Comparison of ENCODE assay signal across 8 cellular contexts in the genomic region with DNA sequence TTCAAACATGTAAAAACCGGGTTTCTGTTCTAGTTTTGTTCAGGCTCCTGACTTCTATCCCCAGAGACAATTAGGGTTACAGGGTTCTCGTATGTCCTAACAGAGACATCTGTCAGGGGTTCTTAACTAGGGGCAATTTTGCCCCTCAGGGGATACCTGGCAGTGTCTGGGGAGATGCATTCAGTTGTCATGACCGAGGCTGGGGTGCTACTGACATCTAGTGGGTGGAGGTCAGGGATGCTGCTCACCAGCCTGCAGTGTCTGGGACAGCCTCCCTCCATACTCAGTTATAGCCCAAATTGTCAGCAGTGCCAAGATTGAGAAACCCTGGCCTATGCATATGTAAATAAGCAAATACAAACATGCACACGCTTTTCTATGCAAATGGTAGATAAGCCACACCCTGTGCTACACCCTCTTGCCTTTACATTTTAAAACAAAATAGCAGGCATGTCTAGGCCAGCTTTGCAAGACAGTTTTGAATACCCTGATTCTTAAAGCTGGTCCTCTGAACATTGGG. TPM values are rescaled to one million over a fixed set of nuclear protein-coding genes. Genes with fewer than 3 reads are reported as not detected.
DNase-seq lines count a peak whose midpoint lies in the region; ATAC-seq and TF ChIP-seq lines count a peak whose summit lies in the region.

No MANE protein-coding gene starts in this region.

- no peak overlapping the region for H3K14ac ChIP-seq in neuronal stem cell (ENCODE audit: low read length)

- WGBS in mesendoderm (ENCODE audit: extremely low coverage, insufficient coverage, low lambda C conversion rate) = no CpG with 5 or more reads among the region's 4 CpGs
- WGBS in neuronal stem cell (ENCODE audit: extremely low coverage in 2 of 2, insufficient read length in 2 of 2, insufficient replicate concordance in 1 of 2), 2 donors = no CpG with 5 or more reads among the region's 4 CpGs

- H3K23ac ChIP-seq in mesendoderm (ENCODE audit: low read length) (no peak overlapping the region), neuronal stem cell (ENCODE audit: low read depth, low read length, poor library complexity) (no peak overlapping the region)

- TF ChIP-seq CTCF in GM23338 (conservative IDR thresholded peaks at IDR 0.05; ENCODE audit: low read depth in 2 of 2) = peak; percentile 65 to 82
- peak; percentile 52 for TF ChIP-seq CTCF in Loucy (conservative IDR thresholded peaks at IDR 0.05; ENCODE audit: low read length)

- H2BK5ac ChIP-seq in mesendoderm (ENCODE audit: low read length) (no peak overlapping the region), neuronal stem cell (ENCODE audit: low read length) (no peak overlapping the region)

- H3K9me2 ChIP-seq in GM23338 (ENCODE audit: insufficient read depth) (no peaks in the 10 kb centered on the region), Loucy (replicated peaks; ENCODE audit: low read depth, low read length) (no peaks in the 10 kb centered on the region)

- intact Hi-C loops in activated CD4-positive, alpha-beta T cell treated with anti-CD3 and anti-CD28 coated beads for 36 hours (cut with DNase I, micrococcal nuclease) = no loop called here

- peaks cover 40% of the 10 kb centered on the region for H3K36me3 Mint-ChIP-seq in activated CD4-positive, alpha-beta T cell treated with anti-CD3 and anti-CD28 coated beads for 36 hours (ENCODE audit: low read depth)
- no peaks in the 10 kb centered on the region for H3K36me3 Mint-ChIP-seq in GM23338 (ENCODE audit: low read depth)

- H3K4me2 ChIP-seq in GM23338 = no peak overlapping the region
- no peak overlapping the region for H3K4me2 ChIP-seq in Loucy (ENCODE audit: low read depth, low read length, poor library complexity, severe bottlenecking)
- H3K4me2 ChIP-seq in mesendoderm (ENCODE audit: low read length) = no peak overlapping the region
- H3K4me2 ChIP-seq in neuronal stem cell (ENCODE audit: insufficient read depth, low read length, poor library complexity, severe bottlenecking) = no peak overlapping the region

- H2BK12ac ChIP-seq in neuronal stem cell (ENCODE audit: low read length) = no peak overlapping the region

- H3K27me3 ChIP-seq in GM23338 (ENCODE audit: insufficient read depth) (no peaks in the 10 kb centered on the region), Loucy (ENCODE audit: insufficient read depth, low read length, poor library complexity, severe bottlenecking) (no peaks in the 10 kb centered on the region), mesendoderm (ENCODE audit: insufficient read depth, low read length, poor library complexity) (no peaks in the 10 kb centered on the region), neuronal stem cell (ENCODE audit: control insufficient read depth in 3 of 3, insufficient read depth in 3 of 3, low read depth in 1 of 3, low read length in 3 of 3) (no peaks in the 10 kb centered on the region)

- H3F3A ChIP-seq in GM23338 (replicated peaks; ENCODE audit: low read depth) (0 out of 2 replicates have a peak, but pooled peaks cover 5% of the 10 kb centered on the region), Loucy (ENCODE audit: low read depth) (no peaks in the 10 kb centered on the region)

- no peaks in the 10 kb centered on the region for H3K9me3 ChIP-seq in Loucy (ENCODE audit: insufficient read depth, low read depth, low read length)
- no peaks in the 10 kb centered on the region for H3K9me3 ChIP-seq in neuronal stem cell (replicated peaks in 1 of 2; ENCODE audit: control insufficient read depth in 2 of 2, insufficient read depth in 1 of 2, low read depth in 1 of 2, low read length in 2 of 2)

- no peak overlapping the region for H3K56ac ChIP-seq in mesendoderm (ENCODE audit: low read length)

- H3K36me3 ChIP-seq in GM23338 (ENCODE audit: insufficient read depth) (no peaks in the 10 kb centered on the region; the same call in 1 of the 2 replicates), Loucy (ENCODE audit: insufficient read depth, low read length) (no peaks in the 10 kb centered on the region; the same call in 1 of the 2 replicates), mesendoderm (ENCODE audit: control insufficient read depth, insufficient read depth, low read length) (no peaks in the 10 kb centered on the region), neuronal stem cell (replicated peaks in 1 of 2; ENCODE audit: control insufficient read depth in 2 of 2, insufficient read depth in 2 of 2, low read length in 2 of 2) (peaks cover 1 to 46% of the 10 kb centered on the region in 2 donors)

- H3K4ac ChIP-seq in mesendoderm (ENCODE audit: low read depth, low read length) = no peak overlapping the region
- no peak overlapping the region for H3K4ac ChIP-seq in neuronal stem cell (ENCODE audit: low read length)

- H3K4me1 ChIP-seq in GM23338 (ENCODE audit: insufficient read depth) (no peaks in the 10 kb centered on the region), Loucy (ENCODE audit: insufficient read depth, low read length, poor library complexity, severe bottlenecking) (no peaks in the 10 kb centered on the region), mesendoderm (ENCODE audit: control insufficient read depth, low read depth, low read length) (no peaks in the 10 kb centered on the region), neuronal stem cell (ENCODE audit: control insufficient read depth in 2 of 2, insufficient read depth in 1 of 2, low read depth in 1 of 2, low read length in 2 of 2) (peaks cover 24 to 33% of the 10 kb centered on the region in 2 donors)

- POLR2A ChIA-PET in activated CD4-positive, alpha-beta T cell treated with anti-CD3 and anti-CD28 coated beads for 36 hours (lab: Charles Lee) = interaction anchor here (1.7 kb wide), 1 partner anchor 272 kb away, joined by 4 read pairs; no protein-coding TSS in a partner anchor

- H3K4me3 Mint-ChIP-seq in activated CD4-positive, alpha-beta T cell treated with anti-CD3 and anti-CD28 coated beads for 36 hours = peak overlapping the region; percentile 38
- H3K4me3 Mint-ChIP-seq in GM23338 = no peak overlapping the region

- no peaks in the 10 kb centered on the region for H3K27me3 Mint-ChIP-seq in activated CD4-positive, alpha-beta T cell treated with anti-CD3 and anti-CD28 coated beads for 36 hours
- peaks cover 2% of the 10 kb centered on the region for H3K27me3 Mint-ChIP-seq in GM23338 (ENCODE audit: insufficient read depth, low read depth, poor library complexity)

- H3K9me3 Mint-ChIP-seq in activated CD4-positive, alpha-beta T cell treated with anti-CD3 and anti-CD28 coated beads for 36 hours (ENCODE audit: low read depth) = no peaks in the 10 kb centered on the region
- no peaks in the 10 kb centered on the region for H3K9me3 Mint-ChIP-seq in GM23338

- peaks cover 41% of the 10 kb centered on the region for H3K4me1 Mint-ChIP-seq in activated CD4-positive, alpha-beta T cell treated with anti-CD3 and anti-CD28 coated beads for 36 hours
- H3K4me1 Mint-ChIP-seq in GM23338 = peaks cover 11% of the 10 kb centered on the region

- no peak overlapping the region for H2AK5ac ChIP-seq in mesendoderm (ENCODE audit: low read length)
- no peak overlapping the region for H2AK5ac ChIP-seq in neuronal stem cell (ENCODE audit: low read depth, low read length)

- DNase-seq in activated CD4-positive, alpha-beta T cell treated with anti-CD3 and anti-CD28 coated beads for 36 hours = peak; percentile 76
- DNase-seq in activated CD4-positive, alpha-beta T cell treated with anti-CD3 and anti-CD28 coated beads for 1 hour = no peak
- peak; percentile 73 for DNase-seq in GM23338 (ENCODE audit: low spot score)
- peak; percentile 59 to 70 for DNase-seq in activated CD4-positive, alpha-beta T cell treated with anti-CD3 and anti-CD28 coated beads, Interleukin-2, amount 50 U/mL, for 48 hours
- peak; percentile 65 for DNase-seq in mesendoderm
- DNase-seq in neuronal stem cell (ENCODE audit: low spot score) = no peak
- no peak for DNase-seq in UCSD-AML1 (lab: John Stamatoyannopoulos, UW; ENCODE audit: unreplicated experiment)

- H3K79me1 ChIP-seq in mesendoderm (ENCODE audit: low read length) = no peaks in the 10 kb centered on the region
- no peaks in the 10 kb centered on the region for H3K79me1 ChIP-seq in neuronal stem cell (ENCODE audit: low read depth, low read length)

- H4K8ac ChIP-seq in mesendoderm (ENCODE audit: low read depth, low read length) = no peak overlapping the region
- no peak overlapping the region for H4K8ac ChIP-seq in neuronal stem cell (ENCODE audit: low read depth, low read length)

- H3K27ac ChIP-seq in GM23338 (ENCODE audit: low read depth) (no peak overlapping the region), mesendoderm (ENCODE audit: low read depth, low read length) (no peak overlapping the region), neuronal stem cell (replicated peaks; ENCODE audit: low read length) (no peak overlapping the region)

- H3K9ac ChIP-seq in Loucy (ENCODE audit: low read depth, low read length, poor library complexity, severe bottlenecking) (no peak overlapping the region), mesendoderm (ENCODE audit: low read length) (no peak overlapping the region), neuronal stem cell (ENCODE audit: low read depth, low read length, poor library complexity) (no peak overlapping the region)

- H2BK15ac ChIP-seq in mesendoderm (replicated peaks; ENCODE audit: low read depth) = no peak overlapping the region
- no peak overlapping the region for H2BK15ac ChIP-seq in neuronal stem cell (ENCODE audit: low read length)

- H2AFZ ChIP-seq in GM23338 (no peak overlapping the region), Loucy (ENCODE audit: low read length) (no peak overlapping the region), neuronal stem cell (ENCODE audit: low read length) (no peak overlapping the region)

- H2BK120ac ChIP-seq in mesendoderm (ENCODE audit: low read depth, low read length) (no peak overlapping the region), neuronal stem cell (ENCODE audit: low read depth, low read length) (no peak overlapping the region)

- H3K79me2 ChIP-seq in GM23338 (replicated peaks; ENCODE audit: insufficient read depth) = no peaks in the 10 kb centered on the region
- H3K79me2 ChIP-seq in Loucy (ENCODE audit: insufficient read depth, low read length) = no peaks in the 10 kb centered on the region
- H3K79me2 ChIP-seq in mesendoderm (ENCODE audit: control insufficient read depth, insufficient read depth, low read length) = no peaks in the 10 kb centered on the region

- H3K4me3 ChIP-seq in GM23338 (no peak overlapping the region), Loucy (ENCODE audit: low read length, poor library complexity, severe bottlenecking) (no peak overlapping the region), mesendoderm (ENCODE audit: low read length) (no peak overlapping the region), neuronal stem cell (ENCODE audit: low read length in 2 of 2) (no peak overlapping the region)

- CTCF ChIA-PET in activated CD4-positive, alpha-beta T cell treated with anti-CD3 and anti-CD28 coated beads for 36 hours (lab: Charles Lee) = interaction anchor here (0.6 to 3.2 kb wide), 5 partner anchors 11 to 152 kb away, joined by 3 to 20 read pairs (median 14); no protein-coding TSS in a partner anchor

- no peak overlapping the region for H4K91ac ChIP-seq in neuronal stem cell (ENCODE audit: low read depth, low read length, poor library complexity)

- H4K20me1 ChIP-seq in GM23338 (replicated peaks; ENCODE audit: insufficient read depth) (no peaks in the 10 kb centered on the region), Loucy (ENCODE audit: insufficient read depth, low read length, poor library complexity, severe bottlenecking) (no peaks in the 10 kb centered on the region)

- ATAC-seq in activated CD4-positive, alpha-beta T cell treated with anti-CD3 and anti-CD28 coated beads for 36 hours = peak; percentile 79
- peak; percentile 96 for ATAC-seq in GM23338

- no peak overlapping the region for H4K5ac ChIP-seq in mesendoderm (ENCODE audit: low read length)

- peak overlapping the region; percentile 3 for H3K27ac Mint-ChIP-seq in activated CD4-positive, alpha-beta T cell treated with anti-CD3 and anti-CD28 coated beads for 36 hours
- H3K27ac Mint-ChIP-seq in GM23338 = no peak overlapping the region

- H3K18ac ChIP-seq in mesendoderm (ENCODE audit: low read length) = no peak overlapping the region
- H3K18ac ChIP-seq in neuronal stem cell (ENCODE audit: low read length) = no peak overlapping the region

RNA-seq across cellular contexts. Expression of a gene that starts 37.4 kb away (rescaled TPM):
- 10 to 100 TPM; 23.5 to 25.4 TPM for total RNA-seq in activated CD4-positive, alpha-beta T cell treated with anti-CD3 and anti-CD28 coated beads for 36 hours
- 17.3 and 24.1 TPM in 2 replicates for total RNA-seq in GM23338 (2014; rRNA removed; shearing (Covaris generic))
- 8.4 and 9.9 TPM in 2 replicates for polyA plus RNA-seq in GM23338 (2016; fragmentation: Nextera tagmentation; extraction: Ambion mirVana)
- 13.1 TPM for polyA plus RNA-seq in mesendoderm (2013, experiment 1 of 2)
- 13.2 TPM for polyA plus RNA-seq in mesendoderm (2013, experiment 2 of 2)
- 7.1 TPM for polyA plus RNA-seq in neuronal stem cell (2013, experiment 1 of 2)
- 6.7 TPM for polyA plus RNA-seq in neuronal stem cell (2013, experiment 2 of 2)

RNA-seq across cellular contexts. Expression of a gene that starts 39.5 kb away (rescaled TPM):
- 10 to 100 TPM; 33.8 to 34.9 TPM for total RNA-seq in activated CD4-positive, alpha-beta T cell treated with anti-CD3 and anti-CD28 coated beads for 36 hours
- total RNA-seq in GM23338 (2014; rRNA removed; shearing (Covaris generic)) = 56.5 and 58.2 TPM in 2 replicates
- polyA plus RNA-seq in GM23338 (2016; fragmentation: Nextera tagmentation; extraction: Ambion mirVana) = 25.7 and 26.5 TPM in 2 replicates
- polyA plus RNA-seq in mesendoderm (2013, experiment 1 of 2) = 19.9 TPM
- polyA plus RNA-seq in mesendoderm (2013, experiment 2 of 2) = 18.6 TPM
- 25.2 TPM for polyA plus RNA-seq in neuronal stem cell (2013, experiment 1 of 2)
- 25.3 TPM for polyA plus RNA-seq in neuronal stem cell (2013, experiment 2 of 2)

Comparison
In these comparisons a context has a peak if more than half of its experiments do, and no peak if none do; other contexts are left out.
1. DNase-seq: peak in activated CD4-positive, alpha-beta T cell treated with anti-CD3 and anti-CD28 coated beads for 36 hours (single experiment), GM23338 (single experiment), activated CD4-positive, alpha-beta T cell treated with anti-CD3 and anti-CD28 coated beads, Interleukin-2, amount 50 U/mL, for 48 hours (2 of 2) and mesendoderm (single experiment); none in activated CD4-positive, alpha-beta T cell treated with anti-CD3 and anti-CD28 coated beads for 1 hour (single experiment), neuronal stem cell (single experiment) and UCSD-AML1 (single experiment).